In genomic region chr11:30291331-30291730, GRCh38 we compare ENCODE assay signal across 8 cellular contexts.
"Had no signal": no experiment of that assay in that cellular context is flagged by ENCODE, and none has a peak within 500 bp of the region (broad histone marks: within the 10 kb centered on the region; RNA-seq: fewer than 3 reads in every experiment).

No MANE protein-coding gene starts in this region.

- H3K36me3 ChIP-seq: HAP-1 had no signal

- H3K9me3 ChIP-seq: HAP-1 had no signal

- H3K4me3 ChIP-seq: GM23248, GM23338, HAP-1 had no signal

- DNase-seq: GM23248, GOT3, H7, H9, HCEC 1CT, HFFc6 had no signal

- H3K4me1 ChIP-seq: HAP-1 had no signal
